ENCODE assay signal across 26 cellular contexts in the genomic region with DNA sequence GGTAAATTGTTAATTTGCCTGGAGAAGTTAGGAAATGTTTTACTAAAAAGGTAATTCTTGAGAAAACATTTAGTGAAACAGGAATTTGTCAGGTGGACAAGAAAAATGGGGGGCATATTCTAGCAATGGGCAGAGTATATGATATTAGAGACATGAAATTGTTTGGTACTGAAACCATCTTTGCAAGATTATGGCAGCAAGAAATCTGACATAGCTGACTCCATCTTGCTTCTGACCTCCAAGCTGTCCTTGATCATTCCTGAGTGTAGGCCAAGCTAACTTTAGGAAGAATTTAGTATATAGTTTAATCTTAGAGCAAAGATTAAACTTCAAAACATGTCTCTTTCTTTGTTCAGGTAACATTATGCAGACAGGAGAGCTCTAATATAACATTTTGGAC. TPM values are rescaled to one million over a fixed set of nuclear protein-coding genes. Genes with fewer than 3 reads are reported as not detected.
"Had no signal": no experiment of that assay in that cellular context is flagged by ENCODE, and none has a peak within 500 bp of the region (broad histone marks: within the 10 kb centered on the region; RNA-seq: fewer than 3 reads in every experiment).

No MANE protein-coding gene starts in this region.

- H3K4me3 Mint-ChIP-seq: dendritic cell treated with granulocyte-macrophage colony-stimulating factor and Interleukin-4, amounts not matched to agents 40 ng/mL and 50 ng/mL, for 4 days; effector memory CD8-positive, alpha-beta T cell; immature natural killer cell; natural killer cell treated with Interleukin-12 subunit alpha and Interleukin-12 subunit beta and Interleukin-15 and Interleukin-18, amount 100 ng/mL, for 72 hours; neural progenitor cell; type B pancreatic cell had no signal

- H3K9me3 ChIP-seq: gastroesophageal sphincter, lower lobe of right lung, pancreas, suprapubic skin, thyroid gland had no signal

- H3K36me3 ChIP-seq: esophagus squamous epithelium, gastroesophageal sphincter, left ventricle myocardium inferior, lower lobe of right lung, neural progenitor cell, pancreas, suprapubic skin, thyroid gland had no signal

- H2AFZ ChIP-seq: neural progenitor cell had no signal

- H3K4me3 ChIP-seq: esophagus squamous epithelium, gastroesophageal sphincter, left ventricle myocardium inferior, lower lobe of right lung, neural progenitor cell, pancreas, suprapubic skin, thyroid gland had no signal

- H3K36me3 Mint-ChIP-seq: neural progenitor cell, type B pancreatic cell had no signal

- ATAC-seq: gastroesophageal sphincter, left cardiac atrium, lower lobe of right lung, pancreas, right cardiac atrium had no signal

- H3K9ac ChIP-seq: neural progenitor cell had no signal

- H3K27ac Mint-ChIP-seq: dendritic cell treated with granulocyte-macrophage colony-stimulating factor and Interleukin-4, amounts not matched to agents 40 ng/mL and 50 ng/mL, for 4 days; immature natural killer cell; neural progenitor cell; progenitor cell of endocrine pancreas; type B pancreatic cell had no signal

- DNase-seq: effector memory CD8-positive, alpha-beta T cell; esophagus squamous epithelium; foreskin fibroblast; glutamatergic neuron; immature natural killer cell; kidney; left cardiac atrium; left ventricle myocardium inferior; lower lobe of right lung; mesenchymal stem cell; midbrain; occipital lobe; pancreas; right cardiac atrium; small intestine; stimulated activated CD4-positive, alpha-beta T cell treated with anti-CD3 and anti-CD28 coated beads, Interleukin-12 subunit alpha, Interleukin-12 subunit beta, amount 100 ng/mL, for 4 hours; stimulated activated naive CD8-positive, alpha-beta T cell treated with anti-CD3 and anti-CD28 coated beads, Interleukin-15, Interleukin-2, amounts not matched to agents 100 U/mL and 50 U/mL, for 24 hours; thyroid gland had no signal

- H3K4me1 ChIP-seq: esophagus squamous epithelium, gastroesophageal sphincter, left ventricle myocardium inferior, lower lobe of right lung, neural progenitor cell, pancreas, suprapubic skin, thyroid gland had no signal

- H3K27me3 Mint-ChIP-seq: dendritic cell treated with granulocyte-macrophage colony-stimulating factor and Interleukin-4, amounts not matched to agents 40 ng/mL and 50 ng/mL, for 4 days; natural killer cell treated with Interleukin-12 subunit alpha and Interleukin-12 subunit beta and Interleukin-15 and Interleukin-18, amount 100 ng/mL, for 72 hours; progenitor cell of endocrine pancreas; type B pancreatic cell had no signal

- H3K4me2 ChIP-seq: neural progenitor cell had no signal

- H3K27ac ChIP-seq: epithelial cell of prostate, esophagus squamous epithelium, gastroesophageal sphincter, left ventricle myocardium inferior, lower lobe of right lung, neural progenitor cell, pancreas, suprapubic skin, thyroid gland had no signal

- H3K27me3 ChIP-seq: esophagus squamous epithelium, gastroesophageal sphincter, neural progenitor cell, pancreas, suprapubic skin, thyroid gland had no signal

- H3K9me3 Mint-ChIP-seq: immature natural killer cell, neural progenitor cell, type B pancreatic cell had no signal

- H3K4me1 Mint-ChIP-seq: immature natural killer cell, neural progenitor cell had no signal

RNA-seq across cellular contexts. Expression of gene SAMSN1, which starts 14.0 kb away (rescaled TPM):
- total RNA-seq: progenitor cell of endocrine pancreas had no signal
